In genomic region chr11:69084371-69084770, GRCh38 we compare ENCODE assay signal across 18 cellular contexts. TPM values are rescaled to one million over a fixed set of nuclear protein-coding genes. Genes with fewer than 3 reads are reported as not detected.
A peak's percentile ranks its signal among the peaks of the same experiment; 100 is the strongest.
DNase-seq lines count a peak whose midpoint lies in the region; ATAC-seq and TF ChIP-seq lines count a peak whose summit lies in the region.
"Had no signal": no experiment of that assay in that cellular context is flagged by ENCODE, and none has a peak within 500 bp of the region (broad histone marks: within the 10 kb centered on the region; RNA-seq: fewer than 3 reads in every experiment).

No MANE protein-coding gene starts in this region.

- H3K9ac ChIP-seq in neuronal stem cell (ENCODE audit: low read depth, low read length, poor library complexity) (peak overlapping the region; percentile 35), stomach smooth muscle (ENCODE audit: low read length in 2 of 2) (peak overlapping the region; percentile 15 to 29)
- H3K9ac ChIP-seq: BLaER1 had no signal

- H3K79me1 ChIP-seq in neuronal stem cell (ENCODE audit: low read depth, low read length), result peaks cover 2% of the 10 kb centered on the region

- H3K9me3 ChIP-seq in neuronal stem cell (replicated peaks in 1 of 2; ENCODE audit: control insufficient read depth in 2 of 2, insufficient read depth in 1 of 2, low read depth in 1 of 2, low read length in 2 of 2) (no peaks in the 10 kb centered on the region), stomach smooth muscle (ENCODE audit: control insufficient read depth in 2 of 2, low read length in 2 of 2) (no peaks in the 10 kb centered on the region), psoas muscle (no peaks in the 10 kb centered on the region)
- H3K9me3 ChIP-seq: BLaER1, Caco-2 had no signal

- no peaks in the 10 kb centered on the region for H3K4me1 ChIP-seq in neuronal stem cell (ENCODE audit: control insufficient read depth in 2 of 2, insufficient read depth in 1 of 2, low read depth in 1 of 2, low read length in 2 of 2)
- peaks cover 42% of the 10 kb centered on the region for H3K4me1 ChIP-seq in stomach smooth muscle (ENCODE audit: control insufficient read depth, insufficient read depth, low read length)
- H3K4me1 ChIP-seq in psoas muscle, result peaks cover 6% of the 10 kb centered on the region
- H3K4me1 ChIP-seq: Caco-2 had no signal

- H3K36me3 Mint-ChIP-seq in activated CD4-positive, alpha-beta T cell treated with anti-CD3 and anti-CD28 coated beads, Interleukin-2, amount 10 ng/mL, durations not matched to agents 7 days and 5 days (ENCODE audit: low read depth), result peaks cover 10% of the 10 kb centered on the region

- H3K4me2 ChIP-seq in neuronal stem cell (ENCODE audit: insufficient read depth, low read length, poor library complexity, severe bottlenecking), result no peak overlapping the region
- H3K4me2 ChIP-seq: BLaER1, GM23338 had no signal

- H2AK5ac ChIP-seq in neuronal stem cell (ENCODE audit: low read depth, low read length), result no peak overlapping the region

- H3K14ac ChIP-seq in neuronal stem cell (ENCODE audit: low read length), result no peak overlapping the region

- no peak overlapping the region for H2AFZ ChIP-seq in neuronal stem cell (ENCODE audit: low read length)
- H2AFZ ChIP-seq: GM23338 had no signal

- H3K27ac ChIP-seq in neuronal stem cell (replicated peaks; ENCODE audit: low read length) (no peak overlapping the region), stomach smooth muscle (ENCODE audit: low read length) (peak overlapping the region; percentile 89), psoas muscle (no peak overlapping the region)
- H3K27ac ChIP-seq: 22Rv1, BLaER1, C4-2B had no signal

- CTCF ChIA-PET in activated CD4-positive, alpha-beta T cell treated with anti-CD3 and anti-CD28 coated beads, Interleukin-2, amount 10 ng/mL, durations not matched to agents 7 days and 5 days (lab: Charles Lee), result interaction anchor here (0.7 kb wide), 1 partner anchor 479 kb away, joined by 3 read pairs; no protein-coding TSS in a partner anchor

- POLR2A ChIA-PET in activated CD4-positive, alpha-beta T cell treated with anti-CD3 and anti-CD28 coated beads, Interleukin-2, amount 10 ng/mL, durations not matched to agents 7 days and 5 days (lab: Charles Lee), result no interaction called here

- no peak overlapping the region for H2BK120ac ChIP-seq in neuronal stem cell (ENCODE audit: low read depth, low read length)

- H2BK12ac ChIP-seq in neuronal stem cell (ENCODE audit: low read length), result no peak overlapping the region

- H3K36me3 ChIP-seq in neuronal stem cell (replicated peaks in 1 of 2; ENCODE audit: control insufficient read depth in 2 of 2, insufficient read depth in 2 of 2, low read length in 2 of 2) (peaks cover 6 to 20% of the 10 kb centered on the region in 2 donors), stomach smooth muscle (ENCODE audit: control insufficient read depth in 2 of 2, insufficient read depth in 2 of 2, low read length in 2 of 2) (peaks cover 37 to 52% of the 10 kb centered on the region in 2 donors), psoas muscle (ENCODE audit: insufficient read depth in 1 of 2, low read depth in 1 of 2) (peaks cover 0 to 47% of the 10 kb centered on the region in 2 donors)

- H3K27me3 ChIP-seq in neuronal stem cell (ENCODE audit: control insufficient read depth in 3 of 3, insufficient read depth in 3 of 3, low read depth in 1 of 3, low read length in 3 of 3) (no peaks in the 10 kb centered on the region), stomach smooth muscle (ENCODE audit: control insufficient read depth in 1 of 2, insufficient read depth in 2 of 2, low read length in 2 of 2) (no peaks in the 10 kb centered on the region), psoas muscle (ENCODE audit: insufficient read depth in 3 of 3, low read length in 2 of 3) (no peaks in the 10 kb centered on the region)
- H3K27me3 ChIP-seq: BLaER1 had no signal

- DNase-seq in activated CD4-positive, alpha-beta T cell treated with anti-CD3 and anti-CD28 coated beads, Interleukin-2, amount 10 ng/mL, durations not matched to agents 7 days and 5 days, result no peak
- DNase-seq in activated CD4-positive, alpha-beta T cell treated with anti-CD3 and anti-CD28 coated beads for 1 hour, result no peak
- DNase-seq in neuronal stem cell (ENCODE audit: low spot score), result no peak
- no peak for DNase-seq in psoas muscle
- DNase-seq: Caco-2; CD4-positive, CD25-positive, alpha-beta regulatory T cell; DMS153; DND-41; H9 had no signal

- H3K4me3 Mint-ChIP-seq in activated CD4-positive, alpha-beta T cell treated with anti-CD3 and anti-CD28 coated beads, Interleukin-2, amount 10 ng/mL, durations not matched to agents 7 days and 5 days, result no peak overlapping the region
- H3K4me3 Mint-ChIP-seq: B cell; CD4-positive, CD25-positive, alpha-beta regulatory T cell; CD8-positive, alpha-beta T cell; GM23338; H9 had no signal

- H4K8ac ChIP-seq in neuronal stem cell (ENCODE audit: low read depth, low read length), result no peak overlapping the region

- no peak overlapping the region for H3K18ac ChIP-seq in neuronal stem cell (ENCODE audit: low read length)

- H3K4me3 ChIP-seq in neuronal stem cell (ENCODE audit: low read length in 2 of 2) (no peak overlapping the region), stomach smooth muscle (ENCODE audit: low read length in 2 of 2) (no peak overlapping the region), psoas muscle (no peak overlapping the region)
- H3K4me3 ChIP-seq: BLaER1, GM23338 had no signal

- no peak overlapping the region for H3K4ac ChIP-seq in neuronal stem cell (ENCODE audit: low read length)

- H3K4me1 Mint-ChIP-seq in activated CD4-positive, alpha-beta T cell treated with anti-CD3 and anti-CD28 coated beads, Interleukin-2, amount 10 ng/mL, durations not matched to agents 7 days and 5 days, result peaks cover 19% of the 10 kb centered on the region

- no peak overlapping the region for H4K91ac ChIP-seq in neuronal stem cell (ENCODE audit: low read depth, low read length, poor library complexity)

- peak overlapping the region; percentile 3 for H2BK5ac ChIP-seq in neuronal stem cell (ENCODE audit: low read length)

- H3K27me3 Mint-ChIP-seq in activated CD4-positive, alpha-beta T cell treated with anti-CD3 and anti-CD28 coated beads, Interleukin-2, amount 10 ng/mL, durations not matched to agents 7 days and 5 days, result no peaks in the 10 kb centered on the region
- H3K27me3 Mint-ChIP-seq: B cell; CD4-positive, CD25-positive, alpha-beta regulatory T cell had no signal

- H2BK15ac ChIP-seq in neuronal stem cell (ENCODE audit: low read length), result no peak overlapping the region

- no peak overlapping the region for H3K23ac ChIP-seq in neuronal stem cell (ENCODE audit: low read depth, low read length, poor library complexity)

- no peak for TF ChIP-seq CTCF in psoas muscle (IDR thresholded peaks at IDR 0.05)

- intact Hi-C loops in psoas muscle (cut with DNase I), result no loop called here

- no CpG with 5 or more reads among the region's 15 CpGs for WGBS in neuronal stem cell (ENCODE audit: extremely low coverage in 2 of 2, insufficient read length in 2 of 2, insufficient replicate concordance in 1 of 2), 2 donors
- 82 to 88% (median 86%) methylated on average over 15 of the region's 15 CpGs for WGBS in psoas muscle, 3 donors

- ATAC-seq in psoas muscle, result no peak
- no peak for ATAC-seq in HG03460 (IDR thresholded peaks at IDR 0.05; ENCODE audit: unreplicated experiment)
- ATAC-seq: CD8-positive, alpha-beta T cell; GM23338; HCT116 had no signal

- no peaks in the 10 kb centered on the region for H3K9me3 Mint-ChIP-seq in activated CD4-positive, alpha-beta T cell treated with anti-CD3 and anti-CD28 coated beads, Interleukin-2, amount 10 ng/mL, durations not matched to agents 7 days and 5 days
- H3K9me3 Mint-ChIP-seq: CD4-positive, CD25-positive, alpha-beta regulatory T cell; CD8-positive, alpha-beta T cell; GM23338; H9 had no signal

- peak overlapping the region; percentile 25 for H3K27ac Mint-ChIP-seq in activated CD4-positive, alpha-beta T cell treated with anti-CD3 and anti-CD28 coated beads, Interleukin-2, amount 10 ng/mL, durations not matched to agents 7 days and 5 days
- H3K27ac Mint-ChIP-seq: B cell; CD4-positive, CD25-positive, alpha-beta regulatory T cell; CD8-positive, alpha-beta T cell had no signal

RNA-seq across cellular contexts. Expression of gene TPCN2, which starts 35.6 kb away (rescaled TPM):
- 10 to 100 TPM; 18.0 to 22.1 TPM for total RNA-seq in activated CD4-positive, alpha-beta T cell treated with anti-CD3 and anti-CD28 coated beads, Interleukin-2, amount 10 ng/mL, durations not matched to agents 7 days and 5 days
- 4.3 TPM for polyA plus RNA-seq in neuronal stem cell (2013, experiment 1 of 2)
- polyA plus RNA-seq in neuronal stem cell (2013, experiment 2 of 2), result 4.3 TPM
- 1 to 10 TPM; 3.5 to 6.0 (median 3.9) TPM for total RNA-seq in psoas muscle
- 1 to 10 TPM; 2.2 to 3.1 (median 3.1) TPM for polyA plus RNA-seq in psoas muscle
